In the genomic region with DNA sequence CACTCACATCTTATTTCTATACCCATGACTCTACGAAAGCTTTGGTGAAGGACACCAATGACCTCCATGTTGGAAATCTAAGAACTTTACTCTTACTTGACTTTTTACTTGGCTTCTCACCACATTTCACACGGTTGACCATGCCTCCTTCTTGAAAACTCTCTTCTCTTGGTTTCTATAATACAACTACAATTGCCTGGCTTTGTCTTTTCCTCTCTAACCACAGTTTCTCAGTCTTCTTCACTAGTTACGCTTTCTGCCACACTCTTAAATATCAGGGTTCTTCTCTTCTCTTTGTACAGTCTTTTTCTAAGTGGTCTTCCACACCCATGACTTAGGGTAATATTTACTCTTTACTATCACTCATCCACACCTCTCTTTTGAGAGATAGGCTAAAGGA, we compare ENCODE assay signal across 24 cellular contexts.
"Had no signal": no experiment of that assay in that cellular context is flagged by ENCODE, and none has a peak within 500 bp of the region (broad histone marks: within the 10 kb centered on the region; RNA-seq: fewer than 3 reads in every experiment).

No MANE protein-coding gene starts in this region.

- H3K9me3 ChIP-seq: colonic mucosa, esophagus muscularis mucosa, esophagus squamous epithelium, gastrocnemius medialis, gastroesophageal sphincter had no signal

- H3K27me3 ChIP-seq: colonic mucosa, dorsolateral prefrontal cortex, esophagus muscularis mucosa, esophagus squamous epithelium, foreskin keratinocyte, gastrocnemius medialis, gastroesophageal sphincter, heart left ventricle, heart right ventricle had no signal

- H3K36me3 ChIP-seq: colonic mucosa, esophagus muscularis mucosa, esophagus squamous epithelium, gastrocnemius medialis, gastroesophageal sphincter, heart left ventricle, heart right ventricle had no signal

- H3K4me3 ChIP-seq: colonic mucosa, coronary artery, dorsolateral prefrontal cortex, esophagus muscularis mucosa, esophagus squamous epithelium, gastrocnemius medialis, gastroesophageal sphincter, heart left ventricle, heart right ventricle had no signal

- DNase-seq: colonic mucosa; cortex of kidney; dermis blood vessel endothelial cell; dorsolateral prefrontal cortex; effector CD4-positive, alpha-beta T cell; effector CD8-positive, alpha-beta T cell; effector memory CD4-positive, alpha-beta T cell; effector memory CD8-positive, alpha-beta T cell; endodermal cell; erythroblast; esophagus squamous epithelium; foreskin fibroblast; foreskin keratinocyte; foreskin melanocyte; gastrocnemius medialis; glutamatergic neuron; head of caudate nucleus; heart left ventricle; heart right ventricle had no signal

- ATAC-seq: effector memory CD8-positive, alpha-beta T cell; esophagus mucosa; foreskin keratinocyte; gastrocnemius medialis; gastroesophageal sphincter; heart left ventricle; heart right ventricle had no signal

- H3K27ac ChIP-seq: colonic mucosa, coronary artery, dorsolateral prefrontal cortex, epithelial cell of prostate, esophagus muscularis mucosa, esophagus squamous epithelium, foreskin keratinocyte, gastrocnemius medialis, gastroesophageal sphincter, heart left ventricle, heart right ventricle had no signal

- H3K4me1 ChIP-seq: colonic mucosa, esophagus muscularis mucosa, esophagus squamous epithelium, foreskin keratinocyte, gastrocnemius medialis, gastroesophageal sphincter, heart left ventricle, heart right ventricle had no signal
